21 cellular contexts compared by ENCODE assay signal in genomic region chr4:114021445-114021844, GRCh38. TPM values are rescaled to one million over a fixed set of nuclear protein-coding genes. Genes with fewer than 3 reads are reported as not detected.
DNase-seq lines count a peak whose midpoint lies in the region; ATAC-seq, FAIRE-seq and TF ChIP-seq lines count a peak whose summit lies in the region.
"Had no signal": no experiment of that assay in that cellular context is flagged by ENCODE, and none has a peak within 500 bp of the region (broad histone marks: within the 10 kb centered on the region; RNA-seq: fewer than 3 reads in every experiment).

No MANE protein-coding gene starts in this region.

- no peak overlapping the region for H3K4me3 ChIP-seq in SK-N-SH (ENCODE audit: low read depth in 2 of 2, low read length in 1 of 2)
- H3K4me3 ChIP-seq: K562, SK-N-MC had no signal

- WGBS in SK-N-SH (ENCODE audit: low lambda C conversion rate): 94% methylated on average over 3 of the region's 3 CpGs

- no peak for TF ChIP-seq RAD21 in SK-N-SH (IDR thresholded peaks at IDR 0.05; ENCODE audit: low read length)

- no peak overlapping the region for H3K9ac ChIP-seq in SK-N-SH

- TF ChIP-seq POLR2A in GM12891 (IDR thresholded peaks at IDR 0.05; ENCODE audit: low read depth, low read length): no peak

- no peak for TF ChIP-seq EP300 in SK-N-SH (IDR thresholded peaks at IDR 0.05; ENCODE audit: borderline replicate concordance in 1 of 2, low read depth in 1 of 2, low read length in 1 of 2)

- POLR2A ChIA-PET in SK-N-SH (lab: Yijun Ruan, JAX): no interaction called here

- no peaks in the 10 kb centered on the region for H4K20me1 ChIP-seq in SK-N-SH (ENCODE audit: insufficient read depth)

- DNase-seq in GM12891 (ENCODE audit: insufficient read length, low spot score) (no peak), NAMALWA (ENCODE audit: low spot score) (peak; percentile 14), RPMI7951 (ENCODE audit: low read depth) (peak; percentile 45), NCI-H2107 treated with DMSO at 0.1 percent for 48 hours (lab: John Stamatoyannopoulos, UW; ENCODE audit: unreplicated experiment) (no peak), SK-N-SH (no peak)
- no peak for DNase-seq in activated naive CD4-positive, alpha-beta T cell treated with Interleukin-2 at 50 U/mL for 16 hours
- DNase-seq: C1 segment of cervical spinal cord, EL, HFFc6, NCI-H1092, NCI-H1694, NCI-H2107, NCI-H526 treated with DMSO at 0.1 percent for 48 hours, T-cell had no signal

- H2AFZ ChIP-seq in SK-N-SH (ENCODE audit: low read depth): no peak overlapping the region

- H3K36me3 ChIP-seq in SK-N-SH (replicated peaks in 1 of 2; ENCODE audit: control insufficient read depth in 1 of 2, insufficient read depth in 2 of 2, low read length in 1 of 2): peaks cover 0 to 6% of the 10 kb centered on the region in 2 experiments

- H3K9me3 ChIP-seq in SK-N-SH: no peaks in the 10 kb centered on the region

- TF ChIP-seq CTCF in SK-N-SH (IDR thresholded peaks at IDR 0.05): no peak

- H3K79me2 ChIP-seq in SK-N-SH (ENCODE audit: insufficient read depth): no peaks in the 10 kb centered on the region

- no peaks in the 10 kb centered on the region for H3K9me2 ChIP-seq in SK-N-SH

- peak; percentile 81 for FAIRE-seq in GM12891 (lab: Jason Lieb, UNC)
- FAIRE-seq: H54, K562 had no signal

- H3K4me2 ChIP-seq in SK-N-SH: no peak overlapping the region

- no peaks in the 10 kb centered on the region for H3K27me3 ChIP-seq in SK-N-SH (ENCODE audit: insufficient read depth)

- ATAC-seq in HG02610 (IDR thresholded peaks at IDR 0.05; ENCODE audit: unreplicated experiment) (peak; percentile 42), HG03460 (IDR thresholded peaks at IDR 0.05; ENCODE audit: unreplicated experiment) (no peak)
- ATAC-seq: K562, Panc1, Right ventricle myocardium inferior, T-cell had no signal

- no peak overlapping the region for H3K27ac ChIP-seq in SK-N-SH (ENCODE audit: low read depth in 2 of 2, low read length in 1 of 2)
- H3K27ac ChIP-seq: SK-N-MC had no signal

- H3F3A ChIP-seq in SK-N-SH (replicated peaks; ENCODE audit: insufficient read depth): no peaks in the 10 kb centered on the region

- H3K4me1 ChIP-seq in SK-N-SH (ENCODE audit: control insufficient read depth in 1 of 2, insufficient read depth in 2 of 2, low read depth in 1 of 2, low read length in 1 of 2): peaks cover 0 to 4% of the 10 kb centered on the region in 2 experiments; a peak in 2 of 4 replicates

- CTCF ChIA-PET in SK-N-SH (lab: Yijun Ruan, JAX): interaction anchor here (1.3 kb wide), 1 partner anchor 357 kb away, joined by 4 read pairs; no protein-coding TSS in a partner anchor

TF ChIP-seq in GM12891, 5 proteins besides CTCF, POLR2A, EP300 and RAD21:
- TF ChIP-seq PAX5 (IDR thresholded peaks at IDR 0.05; ENCODE audit: insufficient read depth, low read length, severe bottlenecking) (no peak), TAF1 (IDR thresholded peaks at IDR 0.05; ENCODE audit: low read depth, low read length) (no peak), POU2F2 (IDR thresholded peaks at IDR 0.05; ENCODE audit: low read depth, low read length) (no peak), SPI1 (IDR thresholded peaks at IDR 0.05; ENCODE audit: low read depth, low read length) (no peak), POLR2AphosphoS5 (IDR thresholded peaks at IDR 0.05; ENCODE audit: low read depth, low read length) (no peak)

TF ChIP-seq in SK-N-SH, 30 proteins besides CTCF, POLR2A, EP300 and RAD21:
- TF ChIP-seq RXRA (IDR thresholded peaks at IDR 0.05; ENCODE audit: borderline replicate concordance, low read depth): no peak
- TF ChIP-seq MXI1 (IDR thresholded peaks at IDR 0.05; ENCODE audit: low read depth, low read length): no peak
- TF ChIP-seq TAF1 (IDR thresholded peaks at IDR 0.05; ENCODE audit: borderline replicate concordance, low read depth, low read length): no peak
- TF ChIP-seq EZH2phosphoT487 (IDR thresholded peaks at IDR 0.05; ENCODE audit: borderline replicate concordance, low read depth): no peak
- no peak for TF ChIP-seq FOSL2 (IDR thresholded peaks at IDR 0.05; ENCODE audit: borderline replicate concordance, low read depth)
- no peak for TF ChIP-seq RFX5 (IDR thresholded peaks at IDR 0.05; ENCODE audit: low read length)
- no peak for TF ChIP-seq TCF12 (IDR thresholded peaks at IDR 0.05)
- TF ChIP-seq SIN3A (IDR thresholded peaks at IDR 0.05; ENCODE audit: borderline replicate concordance, low read depth, low read length): no peak
- no peak for TF ChIP-seq NRF1 (IDR thresholded peaks at IDR 0.05; ENCODE audit: low read depth, low read length)
- no peak for TF ChIP-seq SMC3 (IDR thresholded peaks at IDR 0.05; ENCODE audit: low read depth, low read length)
- no peak for TF ChIP-seq USF1 (IDR thresholded peaks at IDR 0.05; ENCODE audit: borderline replicate concordance, low read depth)
- no peak for TF ChIP-seq CHD2 (IDR thresholded peaks at IDR 0.05; ENCODE audit: low read length, partially characterized antibody)
TF ChIP-seq in SK-N-SH: peak in this region for 0.

RNA-seq across cellular contexts. Expression of gene ARSJ, which starts 42.0 kb away (rescaled TPM):
- not detected for polyA plus RNA-seq in GM12891 (2012; ENCODE audit: low read depth, missing spikeins)
- total RNA-seq in RPMI7951 (2014; rRNA removed; shearing (Covaris generic)): 7.1 and 10.5 TPM in 2 replicates
- polyA plus RNA-seq in SK-N-SH (2012; rRNA removed): 30.4 and 41.4 TPM in 2 replicates
- 44.8 and 45.9 TPM in 2 replicates for polyA plus RNA-seq in SK-N-SH (2012; cell fraction: cytosol; rRNA removed)
- polyA plus RNA-seq in SK-N-SH (2012; cell fraction: nucleus; rRNA removed): 27.0 and 42.8 TPM in 2 replicates
- total RNA-seq: K562 had no signal
- polyA plus RNA-seq: K562 had no signal

Comparison
In these comparisons a context has a peak if more than half of its experiments do, and no peak if none do; other contexts are left out.
1. DNase-seq: peak in NAMALWA (single experiment) and RPMI7951 (single experiment); none in GM12891 (single experiment), NCI-H2107 treated with DMSO at 0.1 percent for 48 hours (single experiment), SK-N-SH (single experiment) and activated naive CD4-positive, alpha-beta T cell treated with Interleukin-2 at 50 U/mL for 16 hours (single experiment).